ENCODE assay signal across 24 cellular contexts in the genomic region with DNA sequence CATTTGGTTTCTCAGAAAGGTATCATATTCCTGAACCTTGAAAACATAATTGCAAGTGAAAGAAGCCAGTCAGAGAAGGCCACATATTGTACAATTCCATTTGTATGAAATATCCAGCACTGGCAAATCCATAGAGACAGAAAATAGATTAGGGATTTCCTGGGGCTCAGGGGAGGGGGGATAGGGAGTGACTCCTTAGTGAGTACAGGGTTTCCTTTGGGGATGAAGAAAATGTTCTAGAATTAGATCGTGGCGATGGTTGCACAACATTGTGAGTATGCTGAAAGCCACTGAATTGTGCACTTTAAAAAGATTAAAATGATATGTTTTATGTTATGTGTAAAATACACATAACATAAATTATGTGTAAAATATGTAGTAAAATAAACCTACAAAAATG. TPM values are rescaled to one million over a fixed set of nuclear protein-coding genes. Genes with fewer than 3 reads are reported as not detected.
A peak's percentile ranks its signal among the peaks of the same experiment; 100 is the strongest.
DNase-seq lines count a peak whose midpoint lies in the region; ATAC-seq, FAIRE-seq and TF ChIP-seq lines count a peak whose summit lies in the region.
"Had no signal": no experiment of that assay in that cellular context is flagged by ENCODE, and none has a peak within 500 bp of the region (broad histone marks: within the 10 kb centered on the region; RNA-seq: fewer than 3 reads in every experiment).

No MANE protein-coding gene starts in this region.

- DNase-seq in IMR-90 (no peak), astrocyte (ENCODE audit: low read depth) (no peak), left ventricle myocardium inferior (no peak), skeletal muscle cell (ENCODE audit: low read depth) (peak; percentile 49), NCI-H2227 (lab: John Stamatoyannopoulos, UW; ENCODE audit: unreplicated experiment) (no peak)
- no peak for DNase-seq in activated T-cell treated with anti-CD3 and anti-CD28 coated beads, Interleukin-2, amount 50 U/mL, for 1 hour
- DNase-seq: BE2C; CD8-positive, alpha-beta memory T cell; DND-41; GDM1; MG63; NCI-H1417 treated with DMSO at 0.1 percent for 48 hours; NCI-H2081; NCI-H226; NCI-H526 treated with DMSO at 0.1 percent for 48 hours; NK-92 treated with Interleukin-12 subunit alpha and Interleukin-12 subunit beta, amount 100 ng/mL, for 24 hours; OCI-M1; RPMI8226 had no signal

- H3K9me3 Mint-ChIP-seq in astrocyte (ENCODE audit: unreplicated experiment) = peaks cover 1% of the 10 kb centered on the region
- H3K9me3 Mint-ChIP-seq: CD8-positive, alpha-beta memory T cell had no signal

- H2AFZ ChIP-seq in IMR-90 (replicated peaks; ENCODE audit: low read length, poor library complexity) = no peak overlapping the region
- no peak overlapping the region for H2AFZ ChIP-seq in astrocyte (ENCODE audit: low read depth, low read length)

- H3K23ac ChIP-seq in IMR-90 (ENCODE audit: low read depth, low read length) = no peak overlapping the region

- no CpG with 5 or more reads among the region's 2 CpGs for WGBS in IMR-90 (ENCODE audit: extremely low coverage in 2 of 2, insufficient read length in 1 of 2), 2 experiments

- H2BK20ac ChIP-seq in IMR-90 (ENCODE audit: low read depth, low read length) = no peak overlapping the region

- CTCF ChIA-PET in IMR-90 (lab: Yijun Ruan, JAX) = no interaction called here

- no peaks in the 10 kb centered on the region for H3K79me1 ChIP-seq in IMR-90 (ENCODE audit: low read depth in 1 of 2, low read length in 2 of 2)

- H2BK15ac ChIP-seq in IMR-90 (ENCODE audit: low read depth, low read length) = no peak overlapping the region

- POLR2A ChIA-PET in IMR-90 (lab: Charles Lee; ENCODE audit: unreplicated experiment) = no interaction called here

- H3K27ac ChIP-seq in IMR-90 (ENCODE audit: insufficient read depth, low read length) = no peak overlapping the region
- H3K27ac ChIP-seq in astrocyte (ENCODE audit: low read depth, low read length) = no peak overlapping the region
- H3K27ac ChIP-seq in left ventricle myocardium inferior (replicated peaks) = peak overlapping the region; percentile 40
- H3K27ac ChIP-seq: KMS-11, SJSA1 had no signal

- no peaks in the 10 kb centered on the region for H3K4me1 Mint-ChIP-seq in astrocyte (ENCODE audit: low read depth, unreplicated experiment)

- TF ChIP-seq POLR2A in IMR-90 (IDR thresholded peaks at IDR 0.05; ENCODE audit: low read depth, low read length) = no peak

- peak; percentile 87 for FAIRE-seq in astrocyte (lab: Jason Lieb, UNC)
- FAIRE-seq: GM12892, H54 had no signal

- H3K9me3 ChIP-seq in IMR-90 (ENCODE audit: control insufficient read depth, insufficient read depth, low read length) (no peaks in the 10 kb centered on the region), astrocyte (ENCODE audit: insufficient read depth, low read depth, low read length) (no peaks in the 10 kb centered on the region), left ventricle myocardium inferior (replicated peaks) (no peaks in the 10 kb centered on the region)
- H3K9me3 ChIP-seq: BE2C, MG63, SJSA1 had no signal

- no peak overlapping the region for H3K4me3 Mint-ChIP-seq in astrocyte (ENCODE audit: unreplicated experiment)
- H3K4me3 Mint-ChIP-seq: CD8-positive, alpha-beta memory T cell had no signal

- in situ Hi-C loops in IMR-90 (cut with MboI; ENCODE audit: low sequenced_read_pairs) = no loop called here

- no peak overlapping the region for H3K27ac Mint-ChIP-seq in astrocyte (ENCODE audit: unreplicated experiment)
- H3K27ac Mint-ChIP-seq: CD8-positive, alpha-beta memory T cell had no signal

- H4K5ac ChIP-seq in IMR-90 (ENCODE audit: low read depth, low read length) = no peak overlapping the region

- no peaks in the 10 kb centered on the region for H4K20me1 ChIP-seq in IMR-90 (ENCODE audit: insufficient read depth, low read length)
- H4K20me1 ChIP-seq in astrocyte (ENCODE audit: insufficient read depth, low read length) = no peaks in the 10 kb centered on the region

- H3K4me1 ChIP-seq in IMR-90 (ENCODE audit: control insufficient read depth, insufficient read depth, low read length) = no peaks in the 10 kb centered on the region; the same call in 1 of the 2 replicates
- H3K4me1 ChIP-seq in astrocyte (ENCODE audit: insufficient read depth, low read length) = peaks cover 2% of the 10 kb centered on the region
- no peaks in the 10 kb centered on the region for H3K4me1 ChIP-seq in left ventricle myocardium inferior
- H3K4me1 ChIP-seq: BE2C, SJSA1 had no signal

- H2AK9ac ChIP-seq in IMR-90 (replicated peaks; ENCODE audit: low read depth, low read length, poor library complexity) = no peak overlapping the region

- no peaks in the 10 kb centered on the region; the same call in 1 of the 2 replicates for H3K9me1 ChIP-seq in IMR-90 (ENCODE audit: insufficient read depth, low read length)

- dilution Hi-C loops in IMR-90 (cut with HindIII; ENCODE audit: low sequenced_read_pairs, unreplicated experiment) = no loop called here

- H3K79me2 ChIP-seq in astrocyte (ENCODE audit: insufficient read depth, low read length) = no peaks in the 10 kb centered on the region

- no peak overlapping the region for H4K8ac ChIP-seq in IMR-90 (ENCODE audit: low read depth in 2 of 2, low read length in 2 of 2)

- no peak overlapping the region for H3K18ac ChIP-seq in IMR-90 (ENCODE audit: low read depth, low read length)

- no peak overlapping the region for H2BK5ac ChIP-seq in IMR-90 (ENCODE audit: low read depth, low read length, poor library complexity, severe bottlenecking)

- H2BK120ac ChIP-seq in IMR-90 (ENCODE audit: low read depth, low read length) = no peak overlapping the region

- H3K56ac ChIP-seq in IMR-90 (ENCODE audit: extremely low read depth, insufficient read depth, low read length) = no peak overlapping the region

- TF ChIP-seq RAD21 in IMR-90 (IDR thresholded peaks at IDR 0.05; ENCODE audit: low read length) = no peak

- no peak overlapping the region for H4K91ac ChIP-seq in IMR-90 (ENCODE audit: insufficient read depth, low read depth, low read length)

- intact Hi-C loops in IMR-90 (cut with micrococcal nuclease) (no loop called here), left ventricle myocardium inferior (cut with micrococcal nuclease) (no loop called here)

- no peaks in the 10 kb centered on the region for H3K36me3 ChIP-seq in IMR-90 (ENCODE audit: control insufficient read depth, insufficient read depth, low read length)
- H3K36me3 ChIP-seq in astrocyte (ENCODE audit: insufficient read depth, low read length) = no peaks in the 10 kb centered on the region
- no peaks in the 10 kb centered on the region for H3K36me3 ChIP-seq in left ventricle myocardium inferior
- H3K36me3 ChIP-seq: BE2C, MG63, SJSA1 had no signal

- H3K36me3 Mint-ChIP-seq in astrocyte (ENCODE audit: low read depth, unreplicated experiment) = no peaks in the 10 kb centered on the region
- H3K36me3 Mint-ChIP-seq: CD8-positive, alpha-beta memory T cell had no signal

- H3K9ac ChIP-seq in IMR-90 (ENCODE audit: low read depth, low read length) = no peak overlapping the region
- no peak overlapping the region for H3K9ac ChIP-seq in astrocyte (ENCODE audit: low read length)
- H3K9ac ChIP-seq: KMS-11 had no signal

- ATAC-seq in IMR-90 (ENCODE audit: low read depth) (no peak), HG02981 (IDR thresholded peaks at IDR 0.05; ENCODE audit: unreplicated experiment) (no peak)

- H3K4ac ChIP-seq in IMR-90 (ENCODE audit: low read depth, low read length) = no peak overlapping the region

- peaks cover 18% of the 10 kb centered on the region for H3K27me3 ChIP-seq in IMR-90 (ENCODE audit: control insufficient read depth, insufficient read depth, low read length)
- peaks cover 3% of the 10 kb centered on the region for H3K27me3 ChIP-seq in astrocyte (ENCODE audit: insufficient read depth, low read length)
- no peaks in the 10 kb centered on the region for H3K27me3 ChIP-seq in left ventricle myocardium inferior (ENCODE audit: low read depth)
- H3K27me3 ChIP-seq: BE2C, MG63, SJSA1 had no signal

- H3K4me3 ChIP-seq in IMR-90 (ENCODE audit: insufficient read depth, low read depth, low read length) = no peak overlapping the region
- H3K4me3 ChIP-seq in astrocyte (ENCODE audit: insufficient read depth, low read depth, low read length) = no peak overlapping the region
- no peak overlapping the region for H3K4me3 ChIP-seq in left ventricle myocardium inferior
- H3K4me3 ChIP-seq in skeletal muscle cell (ENCODE audit: low read depth, low read length) = no peak overlapping the region
- H3K4me3 ChIP-seq: MG63, SJSA1 had no signal

- no peaks in the 10 kb centered on the region for H3K27me3 Mint-ChIP-seq in astrocyte (ENCODE audit: low read depth, unreplicated experiment)

- no peak overlapping the region for H3K14ac ChIP-seq in IMR-90 (replicated peaks; ENCODE audit: low read depth, low read length)

- H3K4me2 ChIP-seq in IMR-90 (ENCODE audit: low read depth, low read length) = no peak overlapping the region
- H3K4me2 ChIP-seq in astrocyte (ENCODE audit: low read length) = no peak overlapping the region
- H3K4me2 ChIP-seq: KMS-11 had no signal

- BruUV-seq in IMR-90 (replicated peaks; lab: Mats Ljungman, UMichigan) = no TSS peak

- TF ChIP-seq CTCF in IMR-90 (conservative IDR thresholded peaks at IDR 0.05; ENCODE audit: low read depth, low read length) = no peak
- TF ChIP-seq CTCF in astrocyte (IDR thresholded peaks at IDR 0.05; ENCODE audit: insufficient read depth, low read depth, low read length) = no peak
- TF ChIP-seq CTCF in left ventricle myocardium inferior (IDR thresholded peaks at IDR 0.05; ENCODE audit: borderline replicate concordance) = no peak

- H2AK5ac ChIP-seq in IMR-90 (ENCODE audit: low read depth, low read length) = no peak overlapping the region

TF ChIP-seq in IMR-90, 13 proteins besides CTCF, POLR2A, EP300 and RAD21:
- TF ChIP-seq FOS (IDR thresholded peaks at IDR 0.05; ENCODE audit: low read depth, low read length) (no peak), BHLHE40 (IDR thresholded peaks at IDR 0.05; ENCODE audit: low read depth, low read length) (no peak), CEBPB (IDR thresholded peaks at IDR 0.05; ENCODE audit: low read depth, low read length) (peak; percentile 50)

RNA-seq across cellular contexts. Expression of a gene that starts 10.3 kb away (rescaled TPM):
- total RNA-seq in IMR-90 (2012; rRNA removed) = under 0.01 TPM in 1 of 2 replicates, not detected in the other
- polyA plus RNA-seq in IMR-90 (2012; rRNA removed) = 0.07 TPM in 1 of 2 replicates, not detected in the other
- polyA plus RNA-seq in IMR-90 (2012; cell fraction: cytosol; rRNA removed) = 0.03 TPM in 1 of 2 replicates, not detected in the other
- 0.03 TPM in 1 of 2 replicates, not detected in the other for polyA plus RNA-seq in IMR-90 (2012; cell fraction: nucleus; rRNA removed; ENCODE audit: low replicate concordance)
- not detected in 2 replicates for total RNA-seq in astrocyte
- 1.3 TPM for total RNA-seq in left ventricle myocardium inferior

RNA-seq across cellular contexts. Expression of a gene that starts 30.7 kb away (rescaled TPM):
- total RNA-seq in IMR-90 (2012; rRNA removed) (not detected in 2 replicates), astrocyte (not detected in 2 replicates), left ventricle myocardium inferior (2.2 TPM)
- not detected in 2 replicates for polyA plus RNA-seq in IMR-90 (2012; rRNA removed)
- not detected in 2 replicates for polyA plus RNA-seq in IMR-90 (2012; cell fraction: cytosol; rRNA removed)
- polyA plus RNA-seq in IMR-90 (2012; cell fraction: nucleus; rRNA removed; ENCODE audit: low replicate concordance) = not detected in 2 replicates
- total RNA-seq: SJSA1 had no signal
- polyA plus RNA-seq: AG04450 had no signal
